In the genomic region with DNA sequence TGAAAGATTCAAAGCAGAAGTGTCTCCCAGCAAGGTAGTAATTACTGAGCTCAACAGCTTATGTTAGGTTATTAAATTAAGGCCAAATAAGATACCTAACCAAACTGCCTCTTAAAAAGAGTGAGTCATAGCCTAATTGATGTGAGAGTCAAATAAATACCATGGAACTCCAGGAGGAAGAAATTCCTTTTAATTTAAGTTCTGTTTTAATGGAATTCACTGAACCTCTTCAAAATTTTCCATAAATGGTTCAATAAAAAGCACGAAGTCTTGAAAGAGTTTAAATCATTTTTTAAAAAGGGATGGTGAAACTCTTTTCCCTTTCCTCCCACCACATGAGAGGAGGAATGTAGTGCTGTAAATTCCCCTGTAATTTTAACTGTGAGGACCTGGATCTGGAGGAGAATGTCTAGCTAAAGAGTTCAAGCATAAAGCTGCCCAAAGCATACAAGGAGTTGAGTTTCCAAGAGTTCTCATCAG, we compare ENCODE assay signal across 13 cellular contexts.
DNase-seq lines count a peak whose midpoint lies in the region; ATAC-seq and TF ChIP-seq lines count a peak whose summit lies in the region.
"Had no signal": no experiment of that assay in that cellular context is flagged by ENCODE, and none has a peak within 500 bp of the region (broad histone marks: within the 10 kb centered on the region; RNA-seq: fewer than 3 reads in every experiment).

No MANE protein-coding gene starts in this region.

- H3K27ac Mint-ChIP-seq in neural progenitor cell = peak overlapping the region; percentile 17
- no peak overlapping the region for H3K27ac Mint-ChIP-seq in T-helper 2 cell treated with Interferon-gamma antibody and Interleukin-4, amounts not matched to agents 5 μg/mL and 100 μg/mL, for 36 hours
- H3K27ac Mint-ChIP-seq: activated CD4-positive, alpha-beta T cell treated with anti-CD3 and anti-CD28 coated beads, Interleukin-2, amount 10 ng/mL, durations not matched to agents 7 days and 5 days had no signal

- no peak for ATAC-seq in GM21447 (IDR thresholded peaks at IDR 0.05; ENCODE audit: unreplicated experiment)
- ATAC-seq in GM18520 (IDR thresholded peaks at IDR 0.05; ENCODE audit: unreplicated experiment) = no peak

- CTCF ChIA-PET in mammary epithelial cell (lab: Charles Lee; ENCODE audit: low non-redundant PET) = no interaction called here

- H3K27me3 Mint-ChIP-seq in neural progenitor cell (ENCODE audit: insufficient read depth, low read depth) = peaks cover 4% of the 10 kb centered on the region
- H3K27me3 Mint-ChIP-seq in T-helper 2 cell treated with Interferon-gamma antibody and Interleukin-4, amounts not matched to agents 5 μg/mL and 100 μg/mL, for 36 hours (ENCODE audit: low read depth) = no peaks in the 10 kb centered on the region
- H3K27me3 Mint-ChIP-seq: activated CD4-positive, alpha-beta T cell treated with anti-CD3 and anti-CD28 coated beads, Interleukin-2, amount 10 ng/mL, durations not matched to agents 7 days and 5 days had no signal

- H3K4me1 ChIP-seq in mammary epithelial cell (ENCODE audit: insufficient read depth, low read length) (peaks cover 12% of the 10 kb centered on the region), neural progenitor cell (peaks cover 4% of the 10 kb centered on the region)
- H3K4me1 ChIP-seq: pancreas had no signal

- dilution Hi-C loops in mammary epithelial cell (cut with HindIII; ENCODE audit: low sequenced_read_pairs) = no loop called here

- peaks cover 17% of the 10 kb centered on the region for H3K4me1 Mint-ChIP-seq in neural progenitor cell
- no peaks in the 10 kb centered on the region for H3K4me1 Mint-ChIP-seq in T-helper 2 cell treated with Interferon-gamma antibody and Interleukin-4, amounts not matched to agents 5 μg/mL and 100 μg/mL, for 36 hours (ENCODE audit: low read depth)
- H3K4me1 Mint-ChIP-seq: activated CD4-positive, alpha-beta T cell treated with anti-CD3 and anti-CD28 coated beads, Interleukin-2, amount 10 ng/mL, durations not matched to agents 7 days and 5 days had no signal

- H3K4me2 ChIP-seq in mammary epithelial cell (ENCODE audit: insufficient read depth, low read depth, low read length) (peak overlapping the region; percentile 6), neural progenitor cell (no peak overlapping the region)

- no peaks in the 10 kb centered on the region for H3K79me2 ChIP-seq in mammary epithelial cell (ENCODE audit: insufficient read depth, low read length)
- no peaks in the 10 kb centered on the region for H3K79me2 ChIP-seq in neural progenitor cell (ENCODE audit: low read depth)

- TF ChIP-seq CTCF in mammary epithelial cell (conservative IDR thresholded peaks at IDR 0.05 in 1 of 2, IDR thresholded peaks at IDR 0.05 in 1 of 2; ENCODE audit: extremely low read depth in 1 of 2, insufficient read depth in 1 of 2, low read depth in 1 of 2, low read length in 2 of 2) (no peak), neural progenitor cell (IDR thresholded peaks at IDR 0.05) (no peak)

- no TSS peak for BruUV-seq in mammary epithelial cell (replicated peaks; lab: Mats Ljungman, UMichigan)

- intact Hi-C loops in mammary epithelial cell (cut with micrococcal nuclease) = loop anchor here (5.0 kb wide), 1 partner anchor 156 kb away; no protein-coding TSS in a partner anchor

- H3K4me3 Mint-ChIP-seq in neural progenitor cell = no peak overlapping the region
- no peak overlapping the region for H3K4me3 Mint-ChIP-seq in T-helper 2 cell treated with Interferon-gamma antibody and Interleukin-4, amounts not matched to agents 5 μg/mL and 100 μg/mL, for 36 hours
- H3K4me3 Mint-ChIP-seq: activated CD4-positive, alpha-beta T cell treated with anti-CD3 and anti-CD28 coated beads, Interleukin-2, amount 10 ng/mL, durations not matched to agents 7 days and 5 days had no signal

- WGBS in mammary epithelial cell (ENCODE audit: low coverage, missing lambda C conversion rate) = 0% methylated on average over 1 of the region's 1 CpG

- in situ Hi-C loops in mammary epithelial cell (cut with MboI; ENCODE audit: low sequenced_read_pairs in 2 of 2) = no loop called here

- H3K27ac ChIP-seq in mammary epithelial cell (ENCODE audit: insufficient read depth, low read depth, low read length) (no peak overlapping the region), neural progenitor cell (no peak overlapping the region)
- H3K27ac ChIP-seq: pancreas, thoracic aorta had no signal

- peak; percentile 61 for DNase-seq in DMS79 treated with DMSO at 0.1 percent for 48 hours (lab: John Stamatoyannopoulos, UW)
- peak; percentile 68 for DNase-seq in NCI-H1436 treated with DMSO at 0.1 percent for 48 hours (lab: John Stamatoyannopoulos, UW)
- peak; percentile 27 for DNase-seq in mammary epithelial cell
- no peak for DNase-seq in neural progenitor cell (ENCODE audit: low spot score)
- DNase-seq in HuH-7.5 (ENCODE audit: low spot score) = no peak
- DNase-seq in T-helper 2 cell treated with Interferon-gamma antibody and Interleukin-4, amounts not matched to agents 5 μg/mL and 100 μg/mL, for 36 hours (ENCODE audit: low spot score) = no peak
- DNase-seq: activated CD4-positive, alpha-beta T cell treated with anti-CD3 and anti-CD28 coated beads, Interleukin-2, amount 10 ng/mL, durations not matched to agents 7 days and 5 days; HCEC 1CT; NCI-H1694; pancreas had no signal

- no peaks in the 10 kb centered on the region for H3K9me3 ChIP-seq in mammary epithelial cell (replicated peaks; ENCODE audit: insufficient read depth, low read length)
- H3K9me3 ChIP-seq in neural progenitor cell (ENCODE audit: low read depth) = no peaks in the 10 kb centered on the region
- H3K9me3 ChIP-seq: pancreas, thoracic aorta had no signal

- H3K27me3 ChIP-seq in mammary epithelial cell (ENCODE audit: insufficient read depth, low read length) (no peaks in the 10 kb centered on the region), neural progenitor cell (no peaks in the 10 kb centered on the region)
- H3K27me3 ChIP-seq: pancreas had no signal

- no peak overlapping the region for H2AFZ ChIP-seq in mammary epithelial cell (ENCODE audit: low read depth, low read length)
- peak overlapping the region; percentile 6 for H2AFZ ChIP-seq in neural progenitor cell (replicated peaks)

- no peaks in the 10 kb centered on the region for H3K36me3 ChIP-seq in mammary epithelial cell (ENCODE audit: insufficient read depth, low read length)
- no peaks in the 10 kb centered on the region for H3K36me3 ChIP-seq in neural progenitor cell
- H3K36me3 ChIP-seq: pancreas, thoracic aorta had no signal

- H3K9me3 Mint-ChIP-seq in neural progenitor cell = no peaks in the 10 kb centered on the region
- H3K9me3 Mint-ChIP-seq in T-helper 2 cell treated with Interferon-gamma antibody and Interleukin-4, amounts not matched to agents 5 μg/mL and 100 μg/mL, for 36 hours = no peaks in the 10 kb centered on the region
- H3K9me3 Mint-ChIP-seq: activated CD4-positive, alpha-beta T cell treated with anti-CD3 and anti-CD28 coated beads, Interleukin-2, amount 10 ng/mL, durations not matched to agents 7 days and 5 days had no signal

- no peaks in the 10 kb centered on the region for H4K20me1 ChIP-seq in mammary epithelial cell (ENCODE audit: insufficient read depth, low read length)
- no peaks in the 10 kb centered on the region for H4K20me1 ChIP-seq in neural progenitor cell (ENCODE audit: low read depth)

- H3K9ac ChIP-seq in mammary epithelial cell (ENCODE audit: insufficient read depth, low read length) (no peak overlapping the region), neural progenitor cell (no peak overlapping the region)

- H3K36me3 Mint-ChIP-seq in neural progenitor cell = no peaks in the 10 kb centered on the region
- no peaks in the 10 kb centered on the region for H3K36me3 Mint-ChIP-seq in T-helper 2 cell treated with Interferon-gamma antibody and Interleukin-4, amounts not matched to agents 5 μg/mL and 100 μg/mL, for 36 hours (ENCODE audit: low read depth)

- no peak overlapping the region for H3K4me3 ChIP-seq in mammary epithelial cell (replicated peaks in 1 of 3; ENCODE audit: insufficient read depth in 1 of 3, low read depth in 2 of 3, low read length in 3 of 3)
- H3K4me3 ChIP-seq in neural progenitor cell = no peak overlapping the region
- H3K4me3 ChIP-seq: pancreas, thoracic aorta had no signal

- no peaks in the 10 kb centered on the region for H3F3A ChIP-seq in neural progenitor cell (ENCODE audit: low read depth)

Comparison
In these comparisons a context has a peak if more than half of its experiments do, and no peak if none do; other contexts are left out.
1. DNase-seq: peak in DMS79 treated with DMSO at 0.1 percent for 48 hours (single experiment), NCI-H1436 treated with DMSO at 0.1 percent for 48 hours (single experiment) and mammary epithelial cell (single experiment); none in neural progenitor cell (single experiment), HuH-7.5 (single experiment) and T-helper 2 cell treated with Interferon-gamma antibody and Interleukin-4, amounts not matched to agents 5 μg/mL and 100 μg/mL, for 36 hours (single experiment).